In the genomic region with DNA sequence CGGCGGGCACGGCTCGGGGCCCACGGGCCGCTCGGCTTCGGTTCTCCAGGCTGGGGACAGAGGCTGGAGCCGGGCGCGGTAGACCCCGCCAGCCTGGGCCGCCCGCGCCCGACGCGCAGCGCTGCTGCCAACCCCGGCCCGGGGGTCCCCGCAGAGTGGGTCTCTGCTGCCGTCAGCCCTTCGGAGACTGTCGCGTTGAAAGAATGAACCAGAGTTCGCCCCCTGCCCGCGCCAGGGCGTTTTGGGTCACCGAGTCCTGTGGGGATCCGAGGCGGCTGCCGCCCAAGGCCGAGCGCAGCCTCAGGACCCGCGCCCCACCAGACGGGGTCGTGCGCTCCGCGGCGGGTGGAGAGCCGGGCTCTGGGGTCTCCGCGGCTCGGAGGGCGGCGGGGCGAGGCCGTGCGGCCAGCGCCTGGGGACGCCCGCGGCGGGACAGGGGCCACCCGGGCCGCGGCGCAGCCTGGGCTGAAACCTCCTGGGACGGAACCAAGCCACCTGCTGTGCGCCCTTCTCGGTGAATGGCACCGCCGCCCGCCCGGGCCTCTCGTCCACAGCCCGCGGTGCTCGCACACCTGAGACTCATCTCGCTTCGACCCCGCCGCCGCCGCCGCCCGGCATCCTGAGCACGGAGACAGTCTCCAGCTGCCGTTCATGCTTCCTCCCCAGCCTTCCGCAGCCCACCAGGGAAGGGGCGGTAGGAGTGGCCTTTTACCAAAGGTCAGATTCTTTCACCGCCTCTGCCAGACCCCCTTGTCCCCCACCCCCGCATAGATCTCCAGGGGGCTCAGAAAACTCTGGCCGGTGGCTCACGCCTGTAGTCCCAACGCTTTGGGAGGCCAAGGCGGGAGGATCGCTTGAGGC, we compare ENCODE assay signal across 8 cellular contexts. TPM values are rescaled to one million over a fixed set of nuclear protein-coding genes. Genes with fewer than 3 reads are reported as not detected.
DNase-seq lines count a peak whose midpoint lies in the region; ATAC-seq and TF ChIP-seq lines count a peak whose summit lies in the region.

No MANE protein-coding gene starts in this region.

- peaks cover 0 to 9% of the 10 kb centered on the region in 2 donors for H3K4me1 ChIP-seq in lung (ENCODE audit: control insufficient read depth in 2 of 2, insufficient read depth in 2 of 2, low read length in 2 of 2)
- H3K4me1 ChIP-seq in upper lobe of left lung = peaks cover 18 to 35% (median 21%) of the 10 kb centered on the region in 4 donors
- 0 out of 2 replicates have a peak, but pooled peaks cover 4% of the 10 kb centered on the region for H3K4me1 ChIP-seq in HAP-1

- H3K27me3 ChIP-seq in BJ (ENCODE audit: control insufficient read depth, insufficient read depth, low read length) (peaks cover 10% of the 10 kb centered on the region), lung (ENCODE audit: control insufficient read depth, insufficient read depth) (no peaks in the 10 kb centered on the region), upper lobe of left lung (peaks cover 0 to 20% (median 11%) of the 10 kb centered on the region in 4 donors), HAP-1 (ENCODE audit: low read depth) (no peaks in the 10 kb centered on the region)

- H3K36me3 Mint-ChIP-seq in IgD-negative memory B cell = no peaks in the 10 kb centered on the region
- H3K36me3 Mint-ChIP-seq in brain = peaks cover 13% of the 10 kb centered on the region

- WGBS in lung, 2 donors = 5% methylated on average over 74 to 92 of the region's 92 CpGs
- WGBS in upper lobe of left lung, 2 donors = 15 to 36% methylated on average over 6 to 10 of the region's 92 CpGs

- DNase-seq in BJ (ENCODE audit: low read depth) = no peak
- no peak for DNase-seq in lung (ENCODE audit: low spot score)
- peak in 1 of 2 donors; percentile 88 for DNase-seq in upper lobe of left lung
- DNase-seq in HAP-1 (ENCODE audit: low spot score in 2 of 2) = no peak
- DNase-seq in NCI-H524 treated with DMSO at 0.1 percent for 48 hours (lab: John Stamatoyannopoulos, UW) = no peak

- no peak for TF ChIP-seq POLR2A in upper lobe of left lung (IDR thresholded peaks at IDR 0.05)

- no peak for ATAC-seq in lung (ENCODE audit: insufficient read depth, low FRiP score)
- peak in 1 of 2 donors; percentile 2 for ATAC-seq in upper lobe of left lung (ENCODE audit: low FRiP score in 2 of 2)
- ATAC-seq in GM18520 (IDR thresholded peaks at IDR 0.05; ENCODE audit: unreplicated experiment) = no peak

- peaks cover 13% of the 10 kb centered on the region for H3K36me3 ChIP-seq in BJ (ENCODE audit: control insufficient read depth, insufficient read depth, low read length)
- peaks cover 16 to 18% of the 10 kb centered on the region in 2 donors for H3K36me3 ChIP-seq in lung (ENCODE audit: control insufficient read depth in 2 of 2, insufficient read depth in 2 of 2, low read length in 2 of 2)
- peaks cover 2 to 28% (median 22%) of the 10 kb centered on the region in 4 donors for H3K36me3 ChIP-seq in upper lobe of left lung
- peaks cover 18% of the 10 kb centered on the region for H3K36me3 ChIP-seq in HAP-1 (replicated peaks)

- TF ChIP-seq EP300 in upper lobe of left lung (IDR thresholded peaks at IDR 0.05) = no peak

- H3K9me3 Mint-ChIP-seq in IgD-negative memory B cell (no peaks in the 10 kb centered on the region), brain (no peaks in the 10 kb centered on the region)

- H3K9me3 ChIP-seq in lung (ENCODE audit: control insufficient read depth in 2 of 2, insufficient read depth in 1 of 2, low read length in 1 of 2) (no peaks in the 10 kb centered on the region), upper lobe of left lung (no peaks in the 10 kb centered on the region), HAP-1 (no peaks in the 10 kb centered on the region)

- CTCF ChIA-PET in BJ (lab: Yijun Ruan, JAX) = no interaction called here

- H3K27ac Mint-ChIP-seq in IgD-negative memory B cell = peak overlapping the region in 2 of 3 donors; percentile 60 to 77
- peak overlapping the region in 1 of 5 experiments; percentile 62 for H3K27ac Mint-ChIP-seq in brain

- H3K27me3 Mint-ChIP-seq in IgD-negative memory B cell = peaks cover 27% of the 10 kb centered on the region
- H3K27me3 Mint-ChIP-seq in brain = peaks cover 46% of the 10 kb centered on the region

- H3K4me3 Mint-ChIP-seq in IgD-negative memory B cell (peak overlapping the region; percentile 52 to 93 (median 78)), brain (peak overlapping the region; percentile 77 to 86 (median 84))

- H3K4me3 ChIP-seq in BJ (ENCODE audit: low read depth, low read length) (peak overlapping the region; percentile 52), lung (peak overlapping the region; percentile 26), upper lobe of left lung (peak overlapping the region; percentile 22 to 81 (median 57)), HAP-1 (no peak overlapping the region; the same call in 1 of the 2 replicates)

- POLR2A ChIA-PET in BJ (lab: Charles Lee) = no interaction called here

- H3K4me1 Mint-ChIP-seq in IgD-negative memory B cell = peaks cover 4 to 9% (median 4%) of the 10 kb centered on the region in 3 donors
- H3K4me1 Mint-ChIP-seq in brain = peaks cover 12% of the 10 kb centered on the region

- in situ Hi-C loops in HAP-1 (cut with MboI; ENCODE audit: low sequenced_read_pairs) = no loop called here

- TF ChIP-seq CTCF in BJ (IDR thresholded peaks at IDR 0.05; ENCODE audit: insufficient read depth, low read depth, low read length) = no peak
- TF ChIP-seq CTCF in brain (conservative IDR thresholded peaks at IDR 0.05) = no peak
- no peak for TF ChIP-seq CTCF in lung (IDR thresholded peaks at IDR 0.05; ENCODE audit: control extremely low read depth, extremely low read depth)
- no peak for TF ChIP-seq CTCF in upper lobe of left lung (IDR thresholded peaks at IDR 0.05)

- no peak overlapping the region for H3K27ac ChIP-seq in lung (ENCODE audit: low read depth in 1 of 2, low read length in 1 of 2)
- no peak overlapping the region for H3K27ac ChIP-seq in upper lobe of left lung

RNA-seq across cellular contexts. Expression of gene B3GNT4, which starts 0.7 kb away (rescaled TPM):
- 0.18 TPM in 1 of 2 replicates, not detected in the other for polyA plus RNA-seq in BJ (2011; rRNA removed)
- polyA minus RNA-seq in BJ (2011; rRNA and poly(A)+ RNA removed) = 0.26 and 0.52 TPM in 2 replicates
- polyA plus RNA-seq in IgD-negative memory B cell = 0.29 TPM
- 1.3 TPM for polyA plus RNA-seq in brain (ENCODE audit: insufficient read depth, low read depth, low replicate concordance)
- under 1 TPM in 1 of 2 donors, not detected in 1; 0.80 TPM for total RNA-seq in lung
- under 1 TPM; 0.43 to 0.49 TPM for polyA plus RNA-seq in lung
- total RNA-seq in upper lobe of left lung = under 1 TPM in 3 of 6 donors, not detected in 3; 0.24 to 0.44 (median 0.29) TPM

RNA-seq across cellular contexts. Expression of gene LRRC43, which starts 21.3 kb away (rescaled TPM):
- polyA plus RNA-seq in BJ (2011; rRNA removed) (0.71 and 1.6 TPM in 2 replicates), IgD-negative memory B cell (not detected), brain (ENCODE audit: insufficient read depth, low read depth, low replicate concordance) (1.7 TPM), lung (1 to 10 TPM; 2.1 to 3.7 TPM)
- polyA minus RNA-seq in BJ (2011; rRNA and poly(A)+ RNA removed) = 1.4 TPM in 1 of 2 replicates, not detected in the other
- total RNA-seq in lung (10 to 100 TPM; 10.7 to 11.6 TPM), upper lobe of left lung (10 to 100 TPM in 2 of 6 donors, 1 to 10 TPM in 3, under 1 TPM in 1; 0.72 to 13.6 (median 5.5) TPM)

RNA-seq across cellular contexts. Expression of gene DIABLO, which starts 21.7 kb away (rescaled TPM):
- polyA plus RNA-seq in BJ (2011; rRNA removed) (45.2 and 49.1 TPM in 2 replicates), IgD-negative memory B cell (51.0 TPM), brain (ENCODE audit: insufficient read depth, low read depth, low replicate concordance) (76.7 TPM), lung (10 to 100 TPM; 40.5 to 46.8 TPM)
- polyA minus RNA-seq in BJ (2011; rRNA and poly(A)+ RNA removed) = 21.5 and 22.9 TPM in 2 replicates
- total RNA-seq in lung (10 to 100 TPM; 37.5 to 44.1 TPM), upper lobe of left lung (10 to 100 TPM; 27.2 to 61.8 (median 42.1) TPM)

RNA-seq across cellular contexts. Expression of gene IL31, which starts 30.2 kb away (rescaled TPM):
- polyA plus RNA-seq in BJ (2011; rRNA removed) (not detected in 2 replicates), IgD-negative memory B cell (not detected), brain (ENCODE audit: insufficient read depth, low read depth, low replicate concordance) (not detected), lung (not detected)
- polyA minus RNA-seq in BJ (2011; rRNA and poly(A)+ RNA removed) = not detected in 2 replicates
- total RNA-seq in lung (not detected), upper lobe of left lung (not detected)
